Comparison of ENCODE assay signal across 1 cellular context in the genomic region with DNA sequence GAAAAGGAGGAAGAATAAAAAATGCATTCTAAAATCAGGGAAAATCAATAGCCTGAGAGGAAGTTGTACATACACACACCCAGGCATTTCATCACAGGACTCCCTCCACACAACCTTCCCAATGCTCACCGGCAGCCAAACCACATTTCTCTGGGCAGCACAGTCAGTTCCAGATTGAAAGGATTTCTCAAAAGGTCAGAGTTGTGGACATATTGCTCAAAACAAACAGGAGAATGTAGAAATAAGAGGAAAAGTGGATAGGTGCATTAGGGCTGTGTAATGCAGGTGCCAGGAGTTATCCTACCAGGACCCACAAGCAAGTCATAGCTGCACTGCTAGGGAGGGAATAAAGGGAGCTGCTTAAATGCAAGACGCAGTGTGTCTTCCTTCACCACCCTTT.
TF ChIP-seq lines count a peak whose summit lies in the region.

No MANE protein-coding gene starts in this region.

TF ChIP-seq in HepG2, 621 proteins besides CTCF, POLR2A, EP300 and RAD21 (continued from another document and continues in another):
- TF ChIP-seq HNF1A (IDR thresholded peaks at IDR 0.05; ENCODE audit: low read depth) = peak; percentile 52; the same call in 1 of the 2 replicates
- peak; percentile 53; the same call in 1 of the 2 replicates for TF ChIP-seq HNF1A (CRISPR knock-in tag; IDR thresholded peaks at IDR 0.05; ENCODE audit: borderline replicate concordance)
- TF ChIP-seq ZNF580 (CRISPR knock-in tag; IDR thresholded peaks at IDR 0.05; ENCODE audit: borderline replicate concordance, low read depth) = peak; percentile 56; the same call in 1 of the 2 replicates
- no peak for TF ChIP-seq ZNF772 (CRISPR knock-in tag; IDR thresholded peaks at IDR 0.05)
- TF ChIP-seq ZNF331 (CRISPR knock-in tag; IDR thresholded peaks at IDR 0.05) = peak; percentile 63; the same call in 1 of the 2 replicates
- TF ChIP-seq PITX1 (CRISPR knock-in tag; IDR thresholded peaks at IDR 0.05) = peak; percentile 66; the same call in 1 of the 2 replicates
- TF ChIP-seq ZSCAN25 (CRISPR knock-in tag; IDR thresholded peaks at IDR 0.05) = peak; percentile 22; the same call in 1 of the 2 replicates
- no peak for TF ChIP-seq ZNF382 (CRISPR knock-in tag; IDR thresholded peaks at IDR 0.05; ENCODE audit: borderline replicate concordance)
- TF ChIP-seq SP140L (CRISPR knock-in tag; IDR thresholded peaks at IDR 0.05; ENCODE audit: borderline replicate concordance) = no peak
- peak; percentile 72 for TF ChIP-seq CREM (IDR thresholded peaks at IDR 0.05)
- no peak for TF ChIP-seq CREM (CRISPR knock-in tag; IDR thresholded peaks at IDR 0.05)
- no peak for TF ChIP-seq FOXM1 (CRISPR knock-in tag; IDR thresholded peaks at IDR 0.05)
- no peak for TF ChIP-seq THAP7 (CRISPR knock-in tag; IDR thresholded peaks at IDR 0.05)
- TF ChIP-seq SIX1 (CRISPR knock-in tag; IDR thresholded peaks at IDR 0.05; ENCODE audit: borderline replicate concordance) = 0 out of 2 replicates have a peak, but pooled peaks have one; percentile 25
- peak; percentile 77 for TF ChIP-seq ZEB1 (IDR thresholded peaks at IDR 0.05; ENCODE audit: insufficient replicate concordance, low read depth)
- no peak for TF ChIP-seq ZNF34 (CRISPR knock-in tag; IDR thresholded peaks at IDR 0.05; ENCODE audit: borderline replicate concordance)
- peak; percentile 72; the same call in 1 of the 2 replicates for TF ChIP-seq PPARG (CRISPR knock-in tag; conservative IDR thresholded peaks at IDR 0.05)
- TF ChIP-seq GFI1 (CRISPR knock-in tag; IDR thresholded peaks at IDR 0.05; ENCODE audit: borderline replicate concordance) = peak; percentile 87
- TF ChIP-seq, protein P1, sequence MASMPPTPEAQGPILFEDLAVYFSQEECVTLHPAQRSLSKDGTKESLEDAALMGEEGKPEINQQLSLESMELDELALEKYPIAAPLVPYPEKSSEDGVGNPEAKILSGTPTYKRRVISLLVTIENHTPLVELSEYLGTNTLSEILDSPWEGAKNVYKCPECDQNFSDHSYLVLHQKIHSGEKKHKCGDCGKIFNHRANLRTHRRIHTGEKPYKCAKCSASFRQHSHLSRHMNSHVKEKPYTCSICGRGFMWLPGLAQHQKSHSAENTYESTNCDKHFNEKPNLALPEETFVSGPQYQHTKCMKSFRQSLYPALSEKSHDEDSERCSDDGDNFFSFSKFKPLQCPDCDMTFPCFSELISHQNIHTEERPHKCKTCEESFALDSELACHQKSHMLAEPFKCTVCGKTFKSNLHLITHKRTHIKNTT (CRISPR knock-in tag; IDR thresholded peaks at IDR 0.05) = no peak
- TF ChIP-seq ARNTL (CRISPR knock-in tag; IDR thresholded peaks at IDR 0.05) = no peak
- TF ChIP-seq ZNF274 (CRISPR knock-in tag; IDR thresholded peaks at IDR 0.05) = no peak
- no peak for TF ChIP-seq ZNF224 (CRISPR knock-in tag; IDR thresholded peaks at IDR 0.05)
- TF ChIP-seq FOXP1 (IDR thresholded peaks at IDR 0.05) = no peak; the same call in 1 of the 2 replicates
- peak; percentile 70; the same call in 1 of the 2 replicates for TF ChIP-seq FOXP1 (CRISPR knock-in tag; IDR thresholded peaks at IDR 0.05)
- TF ChIP-seq DNMT3B (CRISPR knock-in tag; conservative IDR thresholded peaks at IDR 0.05) = no peak
- peak; percentile 25; the same call in 1 of the 2 replicates for TF ChIP-seq NCOA1 (CRISPR knock-in tag; IDR thresholded peaks at IDR 0.05)
- TF ChIP-seq GTF3A (CRISPR knock-in tag; conservative IDR thresholded peaks at IDR 0.05) = no peak
- TF ChIP-seq, protein P2, sequence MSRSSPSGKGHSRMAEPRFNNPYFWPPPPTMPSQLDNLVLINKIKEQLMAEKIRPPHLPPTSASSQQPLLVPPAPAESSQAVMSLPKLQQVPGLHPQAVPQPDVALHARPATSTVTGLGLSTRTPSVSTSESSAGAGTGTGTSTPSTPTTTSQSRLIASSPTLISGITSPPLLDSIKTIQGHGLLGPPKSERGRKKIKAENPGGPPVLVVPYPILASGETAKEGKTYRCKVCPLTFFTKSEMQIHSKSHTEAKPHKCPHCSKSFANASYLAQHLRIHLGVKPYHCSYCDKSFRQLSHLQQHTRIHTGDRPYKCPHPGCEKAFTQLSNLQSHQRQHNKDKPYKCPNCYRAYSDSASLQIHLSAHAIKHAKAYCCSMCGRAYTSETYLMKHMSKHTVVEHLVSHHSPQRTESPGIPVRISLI (CRISPR knock-in tag; IDR thresholded peaks at IDR 0.05; ENCODE audit: borderline replicate concordance) = 0 out of 2 replicates have a peak, but pooled peaks have one; percentile 12
- no peak for TF ChIP-seq STAT5B (CRISPR knock-in tag; IDR thresholded peaks at IDR 0.05)
- TF ChIP-seq, protein P3, sequence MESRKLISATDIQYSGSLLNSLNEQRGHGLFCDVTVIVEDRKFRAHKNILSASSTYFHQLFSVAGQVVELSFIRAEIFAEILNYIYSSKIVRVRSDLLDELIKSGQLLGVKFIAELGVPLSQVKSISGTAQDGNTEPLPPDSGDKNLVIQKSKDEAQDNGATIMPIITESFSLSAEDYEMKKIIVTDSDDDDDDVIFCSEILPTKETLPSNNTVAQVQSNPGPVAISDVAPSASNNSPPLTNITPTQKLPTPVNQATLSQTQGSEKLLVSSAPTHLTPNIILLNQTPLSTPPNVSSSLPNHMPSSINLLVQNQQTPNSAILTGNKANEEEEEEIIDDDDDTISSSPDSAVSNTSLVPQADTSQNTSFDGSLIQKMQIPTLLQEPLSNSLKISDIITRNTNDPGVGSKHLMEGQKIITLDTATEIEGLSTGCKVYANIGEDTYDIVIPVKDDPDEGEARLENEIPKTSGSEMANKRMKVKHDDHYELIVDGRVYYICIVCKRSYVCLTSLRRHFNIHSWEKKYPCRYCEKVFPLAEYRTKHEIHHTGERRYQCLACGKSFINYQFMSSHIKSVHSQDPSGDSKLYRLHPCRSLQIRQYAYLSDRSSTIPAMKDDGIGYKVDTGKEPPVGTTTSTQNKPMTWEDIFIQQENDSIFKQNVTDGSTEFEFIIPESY (CRISPR knock-in tag; IDR thresholded peaks at IDR 0.05) = 0 out of 2 replicates have a peak, but pooled peaks have one; percentile 18
- TF ChIP-seq IRF2 (CRISPR knock-in tag; IDR thresholded peaks at IDR 0.05) = 0 out of 2 replicates have a peak, but pooled peaks have one; percentile 11
- no peak for TF ChIP-seq ATM (IDR thresholded peaks at IDR 0.05; ENCODE audit: borderline replicate concordance)
- TF ChIP-seq SIX4 (CRISPR knock-in tag; IDR thresholded peaks at IDR 0.05) = peak; percentile 73
- TF ChIP-seq KDM1A (CRISPR knock-in tag; IDR thresholded peaks at IDR 0.05) = 0 out of 2 replicates have a peak, but pooled peaks have one; percentile 52
- no peak for TF ChIP-seq ZNF780A (CRISPR knock-in tag; IDR thresholded peaks at IDR 0.05)
- peak; percentile 64 for TF ChIP-seq TCF7 (IDR thresholded peaks at IDR 0.05; ENCODE audit: low read depth)
- TF ChIP-seq, protein P4, sequence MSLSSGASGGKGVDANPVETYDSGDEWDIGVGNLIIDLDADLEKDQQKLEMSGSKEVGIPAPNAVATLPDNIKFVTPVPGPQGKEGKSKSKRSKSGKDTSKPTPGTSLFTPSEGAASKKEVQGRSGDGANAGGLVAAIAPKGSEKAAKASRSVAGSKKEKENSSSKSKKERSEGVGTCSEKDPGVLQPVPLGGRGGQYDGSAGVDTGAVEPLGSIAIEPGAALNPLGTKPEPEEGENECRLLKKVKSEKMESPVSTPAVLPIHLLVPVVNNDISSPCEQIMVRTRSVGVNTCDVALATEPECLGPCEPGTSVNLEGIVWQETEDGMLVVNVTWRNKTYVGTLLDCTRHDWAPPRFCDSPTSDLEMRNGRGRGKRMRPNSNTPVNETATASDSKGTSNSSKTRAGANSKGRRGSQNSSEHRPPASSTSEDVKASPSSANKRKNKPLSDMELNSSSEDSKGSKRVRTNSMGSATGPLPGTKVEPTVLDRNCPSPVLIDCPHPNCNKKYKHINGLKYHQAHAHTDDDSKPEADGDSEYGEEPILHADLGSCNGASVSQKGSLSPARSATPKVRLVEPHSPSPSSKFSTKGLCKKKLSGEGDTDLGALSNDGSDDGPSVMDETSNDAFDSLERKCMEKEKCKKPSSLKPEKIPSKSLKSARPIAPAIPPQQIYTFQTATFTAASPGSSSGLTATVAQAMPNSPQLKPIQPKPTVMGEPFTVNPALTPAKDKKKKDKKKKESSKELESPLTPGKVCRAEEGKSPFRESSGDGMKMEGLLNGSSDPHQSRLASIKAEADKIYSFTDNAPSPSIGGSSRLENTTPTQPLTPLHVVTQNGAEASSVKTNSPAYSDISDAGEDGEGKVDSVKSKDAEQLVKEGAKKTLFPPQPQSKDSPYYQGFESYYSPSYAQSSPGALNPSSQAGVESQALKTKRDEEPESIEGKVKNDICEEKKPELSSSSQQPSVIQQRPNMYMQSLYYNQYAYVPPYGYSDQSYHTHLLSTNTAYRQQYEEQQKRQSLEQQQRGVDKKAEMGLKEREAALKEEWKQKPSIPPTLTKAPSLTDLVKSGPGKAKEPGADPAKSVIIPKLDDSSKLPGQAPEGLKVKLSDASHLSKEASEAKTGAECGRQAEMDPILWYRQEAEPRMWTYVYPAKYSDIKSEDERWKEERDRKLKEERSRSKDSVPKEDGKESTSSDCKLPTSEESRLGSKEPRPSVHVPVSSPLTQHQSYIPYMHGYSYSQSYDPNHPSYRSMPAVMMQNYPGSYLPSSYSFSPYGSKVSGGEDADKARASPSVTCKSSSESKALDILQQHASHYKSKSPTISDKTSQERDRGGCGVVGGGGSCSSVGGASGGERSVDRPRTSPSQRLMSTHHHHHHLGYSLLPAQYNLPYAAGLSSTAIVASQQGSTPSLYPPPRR (CRISPR knock-in tag; IDR thresholded peaks at IDR 0.05; ENCODE audit: borderline replicate concordance) = peak; percentile 56; the same call in 1 of the 2 replicates
- TF ChIP-seq MIXL1 (CRISPR knock-in tag; IDR thresholded peaks at IDR 0.05) = peak; percentile 58; the same call in 1 of the 2 replicates
- TF ChIP-seq, protein P5, sequence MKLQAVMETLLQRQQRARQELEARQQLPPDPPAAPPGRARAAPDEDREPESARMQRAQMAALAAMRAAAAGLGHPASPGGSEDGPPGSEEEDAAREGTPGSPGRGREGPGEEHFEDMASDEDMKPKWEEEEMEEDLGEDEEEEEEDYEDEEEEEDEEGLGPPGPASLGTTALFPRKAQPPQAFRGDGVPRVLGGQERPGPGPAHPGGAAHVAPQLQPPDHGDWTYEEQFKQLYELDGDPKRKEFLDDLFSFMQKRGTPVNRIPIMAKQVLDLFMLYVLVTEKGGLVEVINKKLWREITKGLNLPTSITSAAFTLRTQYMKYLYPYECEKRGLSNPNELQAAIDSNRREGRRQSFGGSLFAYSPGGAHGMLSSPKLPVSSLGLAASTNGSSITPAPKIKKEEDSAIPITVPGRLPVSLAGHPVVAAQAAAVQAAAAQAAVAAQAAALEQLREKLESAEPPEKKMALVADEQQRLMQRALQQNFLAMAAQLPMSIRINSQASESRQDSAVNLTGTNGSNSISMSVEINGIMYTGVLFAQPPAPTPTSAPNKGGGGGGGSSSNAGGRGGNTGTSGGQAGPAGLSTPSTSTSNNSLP (IDR thresholded peaks at IDR 0.05; ENCODE audit: low read depth, low read length) = peak; percentile 52; the same call in 1 of the 2 replicates
- TF ChIP-seq, protein P6, sequence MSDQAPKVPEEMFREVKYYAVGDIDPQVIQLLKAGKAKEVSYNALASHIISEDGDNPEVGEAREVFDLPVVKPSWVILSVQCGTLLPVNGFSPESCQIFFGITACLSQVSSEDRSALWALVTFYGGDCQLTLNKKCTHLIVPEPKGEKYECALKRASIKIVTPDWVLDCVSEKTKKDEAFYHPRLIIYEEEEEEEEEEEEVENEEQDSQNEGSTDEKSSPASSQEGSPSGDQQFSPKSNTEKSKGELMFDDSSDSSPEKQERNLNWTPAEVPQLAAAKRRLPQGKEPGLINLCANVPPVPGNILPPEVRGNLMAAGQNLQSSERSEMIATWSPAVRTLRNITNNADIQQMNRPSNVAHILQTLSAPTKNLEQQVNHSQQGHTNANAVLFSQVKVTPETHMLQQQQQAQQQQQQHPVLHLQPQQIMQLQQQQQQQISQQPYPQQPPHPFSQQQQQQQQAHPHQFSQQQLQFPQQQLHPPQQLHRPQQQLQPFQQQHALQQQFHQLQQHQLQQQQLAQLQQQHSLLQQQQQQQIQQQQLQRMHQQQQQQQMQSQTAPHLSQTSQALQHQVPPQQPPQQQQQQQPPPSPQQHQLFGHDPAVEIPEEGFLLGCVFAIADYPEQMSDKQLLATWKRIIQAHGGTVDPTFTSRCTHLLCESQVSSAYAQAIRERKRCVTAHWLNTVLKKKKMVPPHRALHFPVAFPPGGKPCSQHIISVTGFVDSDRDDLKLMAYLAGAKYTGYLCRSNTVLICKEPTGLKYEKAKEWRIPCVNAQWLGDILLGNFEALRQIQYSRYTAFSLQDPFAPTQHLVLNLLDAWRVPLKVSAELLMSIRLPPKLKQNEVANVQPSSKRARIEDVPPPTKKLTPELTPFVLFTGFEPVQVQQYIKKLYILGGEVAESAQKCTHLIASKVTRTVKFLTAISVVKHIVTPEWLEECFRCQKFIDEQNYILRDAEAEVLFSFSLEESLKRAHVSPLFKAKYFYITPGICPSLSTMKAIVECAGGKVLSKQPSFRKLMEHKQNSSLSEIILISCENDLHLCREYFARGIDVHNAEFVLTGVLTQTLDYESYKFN (CRISPR knock-in tag; conservative IDR thresholded peaks at IDR 0.05) = peak; percentile 80
